Comparison of ENCODE assay signal across 22 cellular contexts in the genomic region with DNA sequence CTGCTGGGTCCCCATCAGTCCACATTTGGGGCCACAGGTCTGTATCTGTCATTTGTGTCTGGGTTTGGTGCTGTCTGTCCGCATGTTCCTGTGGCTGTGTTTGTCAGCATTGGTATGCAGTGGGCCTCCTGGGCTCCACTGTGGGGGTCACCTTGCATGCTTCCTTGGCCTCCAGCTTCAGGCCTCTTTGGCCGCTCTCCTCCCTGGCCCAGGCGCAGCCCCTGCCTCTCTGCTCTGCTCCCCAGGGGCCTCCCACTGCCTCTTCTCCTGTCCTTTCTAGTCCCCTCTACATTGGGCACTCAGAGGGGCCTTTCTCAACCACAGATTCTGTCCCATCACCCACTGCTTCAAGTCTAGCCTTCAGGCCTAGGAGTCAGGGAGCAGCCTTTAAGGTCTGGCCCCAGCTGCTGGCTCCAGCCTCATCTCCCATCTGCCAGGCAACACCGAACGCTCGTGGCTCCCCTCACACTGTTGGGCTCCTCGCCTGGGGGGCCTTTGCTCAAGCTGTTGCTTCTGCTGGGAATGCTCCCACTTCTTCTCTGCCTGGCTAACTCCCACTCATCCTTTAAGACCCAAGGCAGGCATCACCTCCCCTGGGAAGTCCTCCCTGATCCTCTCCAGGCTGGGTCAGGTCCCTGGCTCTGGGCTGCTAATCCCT. TPM values are rescaled to one million over a fixed set of nuclear protein-coding genes. Genes with fewer than 3 reads are reported as not detected.
DNase-seq lines count a peak whose midpoint lies in the region; ATAC-seq, FAIRE-seq and TF ChIP-seq lines count a peak whose summit lies in the region.
"Had no signal": no experiment of that assay in that cellular context is flagged by ENCODE, and none has a peak within 500 bp of the region (broad histone marks: within the 10 kb centered on the region; RNA-seq: fewer than 3 reads in every experiment).

No MANE protein-coding gene starts in this region.

- no peak overlapping the region for H3K9ac ChIP-seq in astrocyte (ENCODE audit: low read length)
- no peak overlapping the region for H3K9ac ChIP-seq in trophoblast cell (ENCODE audit: low read length)
- no peak overlapping the region for H3K9ac ChIP-seq in HepG2 (ENCODE audit: insufficient read depth, low read depth, low read length)
- H3K9ac ChIP-seq in mammary epithelial cell (ENCODE audit: insufficient read depth, low read length) = no peak overlapping the region

- no peak overlapping the region for H3K4ac ChIP-seq in trophoblast cell (ENCODE audit: low read depth, low read length)

- H3K9me3 ChIP-seq in astrocyte (ENCODE audit: insufficient read depth, low read depth, low read length) (no peaks in the 10 kb centered on the region), trophoblast cell (ENCODE audit: insufficient read depth, low read depth, low read length) (no peaks in the 10 kb centered on the region), HepG2 (ENCODE audit: low read length) (no peaks in the 10 kb centered on the region), mammary epithelial cell (replicated peaks; ENCODE audit: insufficient read depth, low read length) (no peaks in the 10 kb centered on the region)

- no peak overlapping the region for H4K12ac ChIP-seq in trophoblast cell (ENCODE audit: low read depth, low read length)

- no peaks in the 10 kb centered on the region for H3K27me3 Mint-ChIP-seq in activated CD8-positive, alpha-beta T cell treated with anti-CD3 and anti-CD28 coated beads, Interleukin-2, amount 10 ng/mL, durations not matched to agents 7 days and 5 days (ENCODE audit: low read depth)
- H3K27me3 Mint-ChIP-seq in activated CD8-positive, alpha-beta T cell treated with anti-CD3 and anti-CD28 coated beads for 36 hours = no peaks in the 10 kb centered on the region
- H3K27me3 Mint-ChIP-seq in astrocyte (ENCODE audit: low read depth, unreplicated experiment) (no peaks in the 10 kb centered on the region), mesothelial cell of epicardium (ENCODE audit: low read depth) (no peaks in the 10 kb centered on the region)

- TF ChIP-seq CTCF in activated CD8-positive, alpha-beta T cell treated with anti-CD3 and anti-CD28 coated beads for 36 hours (IDR thresholded peaks at IDR 0.05) = no peak
- TF ChIP-seq CTCF in astrocyte (IDR thresholded peaks at IDR 0.05; ENCODE audit: insufficient read depth, low read depth, low read length) (no peak), mesothelial cell of epicardium (IDR thresholded peaks at IDR 0.05; ENCODE audit: unreplicated experiment) (no peak), HepG2 (CRISPR knock-in tag; IDR thresholded peaks at IDR 0.05) (no peak), mammary epithelial cell (conservative IDR thresholded peaks at IDR 0.05 in 1 of 2, IDR thresholded peaks at IDR 0.05 in 1 of 2; ENCODE audit: extremely low read depth in 1 of 2, insufficient read depth in 1 of 2, low read depth in 1 of 2, low read length in 2 of 2) (no peak)

- intact Hi-C loops in activated CD8-positive, alpha-beta T cell treated with anti-CD3 and anti-CD28 coated beads for 36 hours (cut with micrococcal nuclease) = no loop called here
- intact Hi-C loops in HepG2 (cut with micrococcal nuclease; ENCODE audit: unreplicated experiment) (no loop called here), mammary epithelial cell (cut with micrococcal nuclease) (no loop called here)

- H3K27ac Mint-ChIP-seq in activated CD8-positive, alpha-beta T cell treated with anti-CD3 and anti-CD28 coated beads, Interleukin-2, amount 10 ng/mL, durations not matched to agents 7 days and 5 days = peak overlapping the region; percentile 59
- H3K27ac Mint-ChIP-seq in activated CD8-positive, alpha-beta T cell treated with anti-CD3 and anti-CD28 coated beads for 36 hours = no peak overlapping the region
- peak overlapping the region; percentile 19 for H3K27ac Mint-ChIP-seq in astrocyte (ENCODE audit: unreplicated experiment)
- peak overlapping the region; percentile 39 for H3K27ac Mint-ChIP-seq in mesothelial cell of epicardium

- H4K8ac ChIP-seq in trophoblast cell (ENCODE audit: low read depth, low read length) = no peak overlapping the region

- no TSS peak for BruUV-seq in HepG2 (replicated peaks; lab: Mats Ljungman, UMichigan)
- BruUV-seq in mammary epithelial cell (replicated peaks; lab: Mats Ljungman, UMichigan) = no TSS peak

- TF ChIP-seq EP300 in HepG2 (IDR thresholded peaks at IDR 0.05; ENCODE audit: low read depth in 2 of 2, low read length in 2 of 2) (no peak), HepG2 (CRISPR knock-in tag; IDR thresholded peaks at IDR 0.05; ENCODE audit: borderline replicate concordance) (no peak)

- no peak overlapping the region for H3K23ac ChIP-seq in trophoblast cell (ENCODE audit: low read length)

- no peak overlapping the region for H3K27ac ChIP-seq in astrocyte (ENCODE audit: low read depth, low read length)
- H3K27ac ChIP-seq in trophoblast cell (ENCODE audit: low read depth, low read length) = no peak overlapping the region
- H3K27ac ChIP-seq in HepG2 (ENCODE audit: extremely low read length, insufficient read depth, low read length) = no peak overlapping the region
- H3K27ac ChIP-seq in mammary epithelial cell (ENCODE audit: insufficient read depth, low read depth, low read length) = no peak overlapping the region

- no peaks in the 10 kb centered on the region for H3K9me3 Mint-ChIP-seq in activated CD8-positive, alpha-beta T cell treated with anti-CD3 and anti-CD28 coated beads, Interleukin-2, amount 10 ng/mL, durations not matched to agents 7 days and 5 days (ENCODE audit: insufficient read depth)
- H3K9me3 Mint-ChIP-seq in activated CD8-positive, alpha-beta T cell treated with anti-CD3 and anti-CD28 coated beads for 36 hours = no peaks in the 10 kb centered on the region
- H3K9me3 Mint-ChIP-seq in astrocyte (ENCODE audit: unreplicated experiment) (no peaks in the 10 kb centered on the region), mesothelial cell of epicardium (no peaks in the 10 kb centered on the region)

- FAIRE-seq in astrocyte (lab: Jason Lieb, UNC) (no peak), HepG2 (lab: Jason Lieb, UNC) (no peak)
- FAIRE-seq: A204.1, GM12878, GM19239, HTR-8/SVneo, K562 had no signal

- H3K36me3 Mint-ChIP-seq in activated CD8-positive, alpha-beta T cell treated with anti-CD3 and anti-CD28 coated beads, Interleukin-2, amount 10 ng/mL, durations not matched to agents 7 days and 5 days (ENCODE audit: low read depth) = no peaks in the 10 kb centered on the region
- no peaks in the 10 kb centered on the region for H3K36me3 Mint-ChIP-seq in activated CD8-positive, alpha-beta T cell treated with anti-CD3 and anti-CD28 coated beads for 36 hours (ENCODE audit: low read depth)
- H3K36me3 Mint-ChIP-seq in astrocyte (ENCODE audit: low read depth, unreplicated experiment) (peaks cover 17% of the 10 kb centered on the region), mesothelial cell of epicardium (peaks cover 13% of the 10 kb centered on the region)

- H3K4me3 ChIP-seq in astrocyte (ENCODE audit: insufficient read depth, low read depth, low read length) = no peak overlapping the region
- H3K4me3 ChIP-seq in trophoblast cell (ENCODE audit: low read depth, low read length) = no peak overlapping the region
- H3K4me3 ChIP-seq in HepG2 (replicated peaks in 1 of 3; ENCODE audit: insufficient read depth in 1 of 3, low read depth in 2 of 3, low read length in 3 of 3) = no peak overlapping the region
- no peak overlapping the region for H3K4me3 ChIP-seq in mammary epithelial cell (replicated peaks in 1 of 3; ENCODE audit: insufficient read depth in 1 of 3, low read depth in 2 of 3, low read length in 3 of 3)
- H3K4me3 ChIP-seq: GM12878, K562 had no signal

- H2BK120ac ChIP-seq in trophoblast cell (ENCODE audit: insufficient read depth, low read length, poor library complexity) = no peak overlapping the region

- no peaks in the 10 kb centered on the region for H3K4me1 ChIP-seq in astrocyte (ENCODE audit: insufficient read depth, low read length)
- H3K4me1 ChIP-seq in trophoblast cell (ENCODE audit: control insufficient read depth in 1 of 2, insufficient read depth in 2 of 2, low read length in 2 of 2) = peaks cover 0 to 3% of the 10 kb centered on the region in 2 experiments
- peaks cover 36% of the 10 kb centered on the region for H3K4me1 ChIP-seq in HepG2 (ENCODE audit: insufficient read depth, low read length)
- peaks cover 5% of the 10 kb centered on the region for H3K4me1 ChIP-seq in mammary epithelial cell (ENCODE audit: insufficient read depth, low read length)

- TF ChIP-seq RAD21 in HepG2 (CRISPR knock-in tag; IDR thresholded peaks at IDR 0.05) = no peak

- no peak overlapping the region for H4K91ac ChIP-seq in trophoblast cell (ENCODE audit: low read depth, low read length)

- dilution Hi-C loops in mammary epithelial cell (cut with HindIII; ENCODE audit: low sequenced_read_pairs) = loop anchor here (25.0 kb wide), 1 partner anchor 341 kb away; no protein-coding TSS in a partner anchor

- peaks cover 86% of the 10 kb centered on the region for H3K79me2 ChIP-seq in astrocyte (ENCODE audit: insufficient read depth, low read length)
- H3K79me2 ChIP-seq in trophoblast cell (ENCODE audit: control insufficient read depth, insufficient read depth, low read length, poor library complexity) = no peaks in the 10 kb centered on the region
- peaks cover 5% of the 10 kb centered on the region for H3K79me2 ChIP-seq in HepG2 (ENCODE audit: insufficient read depth, low read length)
- no peaks in the 10 kb centered on the region for H3K79me2 ChIP-seq in mammary epithelial cell (ENCODE audit: insufficient read depth, low read length)

- no peak overlapping the region for H2AK5ac ChIP-seq in trophoblast cell (ENCODE audit: low read length)

- H2BK5ac ChIP-seq in trophoblast cell (ENCODE audit: low read depth, low read length, poor library complexity) = no peak overlapping the region

- H3K4me3 Mint-ChIP-seq in activated CD8-positive, alpha-beta T cell treated with anti-CD3 and anti-CD28 coated beads, Interleukin-2, amount 10 ng/mL, durations not matched to agents 7 days and 5 days = no peak overlapping the region
- H3K4me3 Mint-ChIP-seq in activated CD8-positive, alpha-beta T cell treated with anti-CD3 and anti-CD28 coated beads for 36 hours = no peak overlapping the region
- no peak overlapping the region for H3K4me3 Mint-ChIP-seq in astrocyte (ENCODE audit: unreplicated experiment)
- no peak overlapping the region for H3K4me3 Mint-ChIP-seq in mesothelial cell of epicardium

- in situ Hi-C loops in HepG2 (cut with HindIII; ENCODE audit: extremely low pct_ligation_motif_present, low pct_unique_long_range_greater_than_20kb) (no loop called here), mammary epithelial cell (cut with MboI; ENCODE audit: low sequenced_read_pairs in 2 of 2) (no loop called here)

- no peak overlapping the region for H3K4me2 ChIP-seq in astrocyte (ENCODE audit: low read length)
- no peak overlapping the region for H3K4me2 ChIP-seq in trophoblast cell (ENCODE audit: low read length)
- no peak overlapping the region for H3K4me2 ChIP-seq in HepG2 (ENCODE audit: low read depth, low read length)
- H3K4me2 ChIP-seq in mammary epithelial cell (ENCODE audit: insufficient read depth, low read depth, low read length) = no peak overlapping the region

- peaks cover 20% of the 10 kb centered on the region for H3K4me1 Mint-ChIP-seq in activated CD8-positive, alpha-beta T cell treated with anti-CD3 and anti-CD28 coated beads, Interleukin-2, amount 10 ng/mL, durations not matched to agents 7 days and 5 days (ENCODE audit: low read depth)
- H3K4me1 Mint-ChIP-seq in activated CD8-positive, alpha-beta T cell treated with anti-CD3 and anti-CD28 coated beads for 36 hours (ENCODE audit: low read depth) = peaks cover 13% of the 10 kb centered on the region
- H3K4me1 Mint-ChIP-seq in astrocyte (ENCODE audit: low read depth, unreplicated experiment) (peaks cover 17% of the 10 kb centered on the region), mesothelial cell of epicardium (peaks cover 8% of the 10 kb centered on the region)

- no peaks in the 10 kb centered on the region for H3K79me1 ChIP-seq in trophoblast cell (ENCODE audit: low read length)

- H3K36me3 ChIP-seq in astrocyte (ENCODE audit: insufficient read depth, low read length) (no peaks in the 10 kb centered on the region), trophoblast cell (ENCODE audit: control insufficient read depth in 1 of 2, insufficient read depth in 2 of 2, low read length in 2 of 2) (peaks cover 43% of the 10 kb centered on the region in 2 experiments), HepG2 (replicated peaks in 1 of 2; ENCODE audit: control insufficient read depth in 1 of 2, insufficient read depth in 2 of 2, low read length in 2 of 2) (peaks cover 2 to 8% of the 10 kb centered on the region in 2 experiments), mammary epithelial cell (ENCODE audit: insufficient read depth, low read length) (no peaks in the 10 kb centered on the region)

- no peak for TF ChIP-seq POLR2A in HepG2 (IDR thresholded peaks at IDR 0.05; ENCODE audit: insufficient read depth in 1 of 2, low read depth in 2 of 2, low read length in 2 of 2)

- no peak for ATAC-seq in activated CD8-positive, alpha-beta T cell treated with anti-CD3 and anti-CD28 coated beads, Interleukin-2, amount 10 ng/mL, durations not matched to agents 7 days and 5 days
- no peak for ATAC-seq in activated CD8-positive, alpha-beta T cell treated with anti-CD3 and anti-CD28 coated beads for 36 hours
- ATAC-seq in HepG2 (no peak), GM18498 (IDR thresholded peaks at IDR 0.05; ENCODE audit: unreplicated experiment) (no peak)
- ATAC-seq: GM12878, K562 had no signal

- H3K27me3 ChIP-seq in astrocyte (ENCODE audit: insufficient read depth, low read length) (no peaks in the 10 kb centered on the region), trophoblast cell (ENCODE audit: insufficient read depth, low read length) (no peaks in the 10 kb centered on the region), HepG2 (ENCODE audit: control insufficient read depth in 1 of 2, insufficient read depth in 2 of 2, low read length in 2 of 2) (no peaks in the 10 kb centered on the region), mammary epithelial cell (ENCODE audit: insufficient read depth, low read length) (no peaks in the 10 kb centered on the region)

- H3K18ac ChIP-seq in trophoblast cell (ENCODE audit: low read length) = peak overlapping the region; percentile 1

- no peak overlapping the region for H2AFZ ChIP-seq in astrocyte (ENCODE audit: low read depth, low read length)
- no peak overlapping the region for H2AFZ ChIP-seq in trophoblast cell (ENCODE audit: insufficient read depth, low read length, poor library complexity)
- H2AFZ ChIP-seq in HepG2 (ENCODE audit: low read length) = no peak overlapping the region
- no peak overlapping the region for H2AFZ ChIP-seq in mammary epithelial cell (ENCODE audit: low read depth, low read length)

- no peak for DNase-seq in activated CD8-positive, alpha-beta T cell treated with anti-CD3 and anti-CD28 coated beads, Interleukin-2, amount 10 ng/mL, durations not matched to agents 7 days and 5 days
- DNase-seq in activated CD8-positive, alpha-beta T cell treated with anti-CD3 and anti-CD28 coated beads for 36 hours = no peak
- DNase-seq in astrocyte (ENCODE audit: low read depth) (no peak), mesothelial cell of epicardium (ENCODE audit: low spot score in 2 of 2, unreplicated experiment in 2 of 2) (no peak), trophoblast cell (no peak), HepG2 (ENCODE audit: low spot score) (no peak), mammary epithelial cell (no peak)
- DNase-seq: C1 segment of cervical spinal cord; DMS79; NCI-H1436 treated with DMSO at 0.1 percent for 48 hours; NCI-H2227 treated with DMSO at 0.1 percent for 48 hours; NCI-H526; NK-92 treated with Interleukin-12 subunit alpha and Interleukin-12 subunit beta, amount 100 ng/mL, for 24 hours; OCI-M1; RPMI8226 had no signal

- H4K20me1 ChIP-seq in astrocyte (ENCODE audit: insufficient read depth, low read length) (peaks cover 96% of the 10 kb centered on the region), HepG2 (ENCODE audit: insufficient read depth, low read length) (no peaks in the 10 kb centered on the region), mammary epithelial cell (ENCODE audit: insufficient read depth, low read length) (no peaks in the 10 kb centered on the region)

- CTCF ChIA-PET in activated CD8-positive, alpha-beta T cell treated with anti-CD3 and anti-CD28 coated beads, Interleukin-2, amount 10 ng/mL, durations not matched to agents 7 days and 5 days (lab: Charles Lee) = interaction anchor here (1.0 to 1.7 kb wide), 2 partner anchors 25 to 26 kb away, joined by 3 to 7 read pairs; no protein-coding TSS in a partner anchor
- CTCF ChIA-PET in activated CD8-positive, alpha-beta T cell treated with anti-CD3 and anti-CD28 coated beads for 36 hours (lab: Charles Lee) = interaction anchor here (1.1 kb wide), 1 partner anchor 25 kb away, joined by 7 read pairs; no protein-coding TSS in a partner anchor
- CTCF ChIA-PET in HepG2 (lab: Yijun Ruan, JAX; ENCODE audit: low intra/inter-chr PET ratio, low total read pairs) = no interaction called here
- CTCF ChIA-PET in mammary epithelial cell (lab: Charles Lee; ENCODE audit: low non-redundant PET) = no interaction called here

- no CpG with 5 or more reads among the region's 7 CpGs for WGBS in trophoblast cell (ENCODE audit: extremely low coverage, insufficient coverage, insufficient read length)
- WGBS in HepG2 (ENCODE audit: low lambda C conversion rate) = 100% methylated on average over 6 of the region's 7 CpGs
- WGBS in mammary epithelial cell (ENCODE audit: low coverage, missing lambda C conversion rate) = 100% methylated on average over 6 of the region's 7 CpGs

- no peak overlapping the region for H2BK12ac ChIP-seq in trophoblast cell (ENCODE audit: low read length)

- POLR2A ChIA-PET in activated CD8-positive, alpha-beta T cell treated with anti-CD3 and anti-CD28 coated beads, Interleukin-2, amount 10 ng/mL, durations not matched to agents 7 days and 5 days (lab: Charles Lee) = no interaction called here
- POLR2A ChIA-PET in activated CD8-positive, alpha-beta T cell treated with anti-CD3 and anti-CD28 coated beads for 36 hours (lab: Charles Lee) = interaction anchor here (1.1 kb wide), 1 partner anchor 18 kb away, joined by 3 read pairs; no protein-coding TSS in a partner anchor
- POLR2A ChIA-PET in HepG2 (lab: Yijun Ruan, JAX) = interaction anchor here (1.4 kb wide), 1 partner anchor 12 kb away, joined by 3 read pairs; no protein-coding TSS in a partner anchor

- H3K14ac ChIP-seq in trophoblast cell (ENCODE audit: low read length) = no peak overlapping the region

RNA-seq across cellular contexts. Expression of gene ZNF362, which starts 14.6 kb away (rescaled TPM):
- 10 to 100 TPM; 17.3 to 19.7 TPM for total RNA-seq in activated CD8-positive, alpha-beta T cell treated with anti-CD3 and anti-CD28 coated beads, Interleukin-2, amount 10 ng/mL, durations not matched to agents 7 days and 5 days
- total RNA-seq in activated CD8-positive, alpha-beta T cell treated with anti-CD3 and anti-CD28 coated beads for 36 hours = 1 to 10 TPM; 5.4 to 7.8 TPM
- total RNA-seq in astrocyte (38.7 and 43.8 TPM in 2 replicates), mesothelial cell of epicardium (112 to 114 TPM (median 113 TPM) in 3 replicates), HepG2 (2016; rRNA removed; fragmentation: Illumina TruSeq; extraction: Trizol) (8.3 TPM in 2 replicates), mammary epithelial cell (10 to 100 TPM in 1 of 2 donors, 1 to 10 TPM in 1; 8.5 to 12.4 TPM)
- 31.7 and 34.3 TPM in 2 replicates for polyA plus RNA-seq in trophoblast cell (2013)
- 6.7 and 7.0 TPM in 2 replicates for total RNA-seq in HepG2 (2016; cell fraction: cytosol; rRNA removed; fragmentation: Illumina TruSeq; extraction: Trizol; ENCODE audit: low read depth)
- 7.8 and 9.0 TPM in 2 replicates for total RNA-seq in HepG2 (2016; cell fraction: insoluble cytoplasmic fraction; rRNA removed; fragmentation: Illumina TruSeq; extraction: Trizol)
- 16.5 and 17.3 TPM in 2 replicates for total RNA-seq in HepG2 (2016; cell fraction: membrane; rRNA removed; fragmentation: Illumina TruSeq; extraction: Trizol)
- total RNA-seq in HepG2 (2016; cell fraction: nucleus; rRNA removed; fragmentation: Illumina TruSeq; extraction: Trizol) = 6.2 and 7.0 TPM in 2 replicates
- polyA plus RNA-seq in HepG2 (2011; rRNA removed) (14.2 and 16.6 TPM in 2 replicates), mammary epithelial cell (5.3 TPM)
- 5.7 and 9.0 TPM in 2 replicates for polyA plus RNA-seq in HepG2 (2011; cell fraction: cytosol; rRNA removed)
- polyA plus RNA-seq in HepG2 (2011; cell fraction: nucleus; rRNA removed) = 18.1 and 28.2 TPM in 2 replicates
- 14.1 and 14.8 TPM in 2 replicates for polyA plus RNA-seq in HepG2 (2012)
- 9.7 and 10.9 TPM in 2 replicates for polyA plus RNA-seq in HepG2 (2016; cell fraction: cytosol; fragmentation: Illumina TruSeq; extraction: Trizol; ENCODE audit: low read depth)
- polyA plus RNA-seq in HepG2 (2016; cell fraction: insoluble cytoplasmic fraction; fragmentation: Illumina TruSeq; extraction: Trizol; ENCODE audit: low read depth) = 16.7 and 21.5 TPM in 2 replicates
- polyA plus RNA-seq in HepG2 (2016; cell fraction: membrane; fragmentation: Illumina TruSeq; extraction: Trizol; ENCODE audit: low read depth) = 25.7 and 28.3 TPM in 2 replicates
- 26.0 and 26.9 TPM in 2 replicates for polyA plus RNA-seq in HepG2 (2016; cell fraction: nucleus; fragmentation: Illumina TruSeq; extraction: Trizol; ENCODE audit: insufficient read depth, low read depth)
- polyA minus RNA-seq in HepG2 (2011; rRNA and poly(A)+ RNA removed; ENCODE audit: low replicate concordance) = 11.9 and 29.1 TPM in 2 replicates
- polyA minus RNA-seq in HepG2 (2011; cell fraction: cytosol; rRNA and poly(A)+ RNA removed) = 9.2 and 12.5 TPM in 2 replicates
- polyA minus RNA-seq in HepG2 (2011; cell fraction: nucleus; rRNA and poly(A)+ RNA removed) = 6.3 and 7.6 TPM in 2 replicates
- polyA minus RNA-seq in mammary epithelial cell = 5.8 TPM

RNA-seq across cellular contexts. Expression of gene A3GALT2, which starts 50.0 kb away (rescaled TPM):
- total RNA-seq in activated CD8-positive, alpha-beta T cell treated with anti-CD3 and anti-CD28 coated beads, Interleukin-2, amount 10 ng/mL, durations not matched to agents 7 days and 5 days = not detected
- total RNA-seq in activated CD8-positive, alpha-beta T cell treated with anti-CD3 and anti-CD28 coated beads for 36 hours = not detected
- total RNA-seq in astrocyte (not detected in 2 replicates), mesothelial cell of epicardium (0.51 to 0.58 TPM (median 0.52 TPM) in 3 replicates), HepG2 (2016; rRNA removed; fragmentation: Illumina TruSeq; extraction: Trizol) (not detected in 2 replicates), mammary epithelial cell (not detected)
- not detected in 2 replicates for polyA plus RNA-seq in trophoblast cell (2013)
- not detected in 2 replicates for total RNA-seq in HepG2 (2016; cell fraction: cytosol; rRNA removed; fragmentation: Illumina TruSeq; extraction: Trizol; ENCODE audit: low read depth)
- not detected in 2 replicates for total RNA-seq in HepG2 (2016; cell fraction: insoluble cytoplasmic fraction; rRNA removed; fragmentation: Illumina TruSeq; extraction: Trizol)
- total RNA-seq in HepG2 (2016; cell fraction: membrane; rRNA removed; fragmentation: Illumina TruSeq; extraction: Trizol) = not detected in 2 replicates
- total RNA-seq in HepG2 (2016; cell fraction: nucleus; rRNA removed; fragmentation: Illumina TruSeq; extraction: Trizol) = not detected in 2 replicates
- polyA plus RNA-seq in HepG2 (2011; rRNA removed) (not detected in 2 replicates), mammary epithelial cell (not detected)
- not detected in 2 replicates for polyA plus RNA-seq in HepG2 (2011; cell fraction: cytosol; rRNA removed)
- polyA plus RNA-seq in HepG2 (2011; cell fraction: nucleus; rRNA removed) = not detected in 2 replicates
- polyA plus RNA-seq in HepG2 (2012) = not detected in 2 replicates
- not detected in 2 replicates for polyA plus RNA-seq in HepG2 (2016; cell fraction: cytosol; fragmentation: Illumina TruSeq; extraction: Trizol; ENCODE audit: low read depth)
- polyA plus RNA-seq in HepG2 (2016; cell fraction: insoluble cytoplasmic fraction; fragmentation: Illumina TruSeq; extraction: Trizol; ENCODE audit: low read depth) = not detected in 2 replicates
- not detected in 2 replicates for polyA plus RNA-seq in HepG2 (2016; cell fraction: membrane; fragmentation: Illumina TruSeq; extraction: Trizol; ENCODE audit: low read depth)
- not detected in 2 replicates for polyA plus RNA-seq in HepG2 (2016; cell fraction: nucleus; fragmentation: Illumina TruSeq; extraction: Trizol; ENCODE audit: insufficient read depth, low read depth)
- polyA minus RNA-seq in HepG2 (2011; rRNA and poly(A)+ RNA removed; ENCODE audit: low replicate concordance) = not detected in 2 replicates
- not detected in 2 replicates for polyA minus RNA-seq in HepG2 (2011; cell fraction: cytosol; rRNA and poly(A)+ RNA removed)
- not detected in 2 replicates for polyA minus RNA-seq in HepG2 (2011; cell fraction: nucleus; rRNA and poly(A)+ RNA removed)
- not detected for polyA minus RNA-seq in mammary epithelial cell
- total RNA-seq: G401, GM12878, K562 had no signal
- polyA plus RNA-seq: GM12878, K562 had no signal

Comparison
In these comparisons a context has a peak if more than half of its experiments do, and no peak if none do; other contexts are left out.
1. CTCF ChIA-PET loops: an anchor here in activated CD8-positive, alpha-beta T cell treated with anti-CD3 and anti-CD28 coated beads, Interleukin-2, amount 10 ng/mL, durations not matched to agents 7 days and 5 days (1.0 to 1.7 kb wide) and activated CD8-positive, alpha-beta T cell treated with anti-CD3 and anti-CD28 coated beads for 36 hours (1.1 kb wide); none called in HepG2 and mammary epithelial cell.